ENCODE assay signal across 10 cellular contexts in the genomic region with DNA sequence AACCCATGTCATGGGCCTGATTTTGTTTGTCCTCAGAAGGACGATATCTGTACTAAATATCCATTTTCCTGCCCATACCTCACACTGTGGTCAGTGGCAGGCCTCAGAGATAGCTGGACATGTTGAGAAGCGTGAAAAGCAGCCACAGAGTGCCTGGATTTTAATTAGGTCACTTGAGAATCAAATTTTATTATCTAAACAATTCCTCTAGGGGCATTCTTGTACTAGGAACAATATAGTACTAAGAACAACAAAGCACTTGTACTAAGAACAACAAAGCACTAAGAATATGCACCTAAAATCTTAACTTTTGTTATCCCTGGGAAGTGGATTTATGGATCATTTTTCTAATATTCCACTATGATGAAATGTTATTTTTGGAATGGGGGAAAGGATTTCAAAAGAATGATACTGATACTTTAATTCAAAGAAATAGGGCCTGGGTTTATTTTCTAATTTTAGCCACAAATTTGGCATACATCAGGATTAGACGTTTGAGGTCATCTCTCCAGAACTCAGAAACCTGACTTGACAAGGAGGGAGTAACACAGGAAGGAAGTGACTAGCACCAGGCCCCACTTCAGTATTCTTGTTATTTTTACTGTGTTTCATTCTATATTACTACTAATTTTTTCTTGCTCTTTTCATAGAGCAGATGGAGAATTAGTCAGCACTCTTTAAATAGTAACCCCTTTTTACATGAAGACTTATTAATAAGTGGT.
DNase-seq lines count a peak whose midpoint lies in the region; ATAC-seq, FAIRE-seq and TF ChIP-seq lines count a peak whose summit lies in the region.
"Had no signal": no experiment of that assay in that cellular context is flagged by ENCODE, and none has a peak within 500 bp of the region (broad histone marks: within the 10 kb centered on the region; RNA-seq: fewer than 3 reads in every experiment).

No MANE protein-coding gene starts in this region.

- no peak for TF ChIP-seq RAD21 in HepG2 (CRISPR knock-in tag; IDR thresholded peaks at IDR 0.05)

- WGBS in HepG2 (ENCODE audit: low lambda C conversion rate): 97% methylated on average over 3 of the region's 3 CpGs

- H3K9ac ChIP-seq in adipocyte (ENCODE audit: low read length) (no peak overlapping the region), HepG2 (ENCODE audit: insufficient read depth, low read depth, low read length) (no peak overlapping the region)

- peaks cover 5% of the 10 kb centered on the region for H3K36me3 Mint-ChIP-seq in stimulated activated effector memory CD8-positive, alpha-beta T cell treated with anti-CD3 and anti-CD28 coated beads, Interleukin-12 subunit alpha, Interleukin-12 subunit beta, amount 100 ng/mL, for 72 hours

- H3K36me3 ChIP-seq in adipocyte (ENCODE audit: control insufficient read depth, insufficient read depth, low read length, severe bottlenecking) (no peaks in the 10 kb centered on the region), HepG2 (replicated peaks in 1 of 2; ENCODE audit: control insufficient read depth in 1 of 2, insufficient read depth in 2 of 2, low read length in 2 of 2) (no peaks in the 10 kb centered on the region)
- H3K36me3 ChIP-seq: neutrophil had no signal

- intact Hi-C loops in HepG2 (cut with micrococcal nuclease; ENCODE audit: unreplicated experiment): no loop called here

- BruUV-seq in HepG2 (replicated peaks; lab: Mats Ljungman, UMichigan): no TSS peak

- peak overlapping the region; percentile 24 for H3K27ac Mint-ChIP-seq in stimulated activated effector memory CD8-positive, alpha-beta T cell treated with anti-CD3 and anti-CD28 coated beads, Interleukin-12 subunit alpha, Interleukin-12 subunit beta, amount 100 ng/mL, for 72 hours

- no peak overlapping the region for H2AFZ ChIP-seq in HepG2 (ENCODE audit: low read length)

- no peaks in the 10 kb centered on the region for H3K79me2 ChIP-seq in HepG2 (ENCODE audit: insufficient read depth, low read length)

- H3K4me1 Mint-ChIP-seq in stimulated activated effector memory CD8-positive, alpha-beta T cell treated with anti-CD3 and anti-CD28 coated beads, Interleukin-12 subunit alpha, Interleukin-12 subunit beta, amount 100 ng/mL, for 72 hours: peaks cover 18% of the 10 kb centered on the region

- no peaks in the 10 kb centered on the region for H3K27me3 ChIP-seq in adipocyte (replicated peaks; ENCODE audit: control insufficient read depth, insufficient read depth, low read length)
- no peaks in the 10 kb centered on the region for H3K27me3 ChIP-seq in HepG2 (ENCODE audit: control insufficient read depth in 1 of 2, insufficient read depth in 2 of 2, low read length in 2 of 2)
- H3K27me3 ChIP-seq: neutrophil had no signal

- in situ Hi-C loops in HepG2 (cut with HindIII; ENCODE audit: extremely low pct_ligation_motif_present, low pct_unique_long_range_greater_than_20kb): no loop called here

- CTCF ChIA-PET in HepG2 (lab: Yijun Ruan, JAX; ENCODE audit: low intra/inter-chr PET ratio, low total read pairs): no interaction called here

- H3K9me3 ChIP-seq in adipocyte (ENCODE audit: control insufficient read depth, low read length) (no peaks in the 10 kb centered on the region), HepG2 (ENCODE audit: low read length) (no peaks in the 10 kb centered on the region)
- H3K9me3 ChIP-seq: neutrophil had no signal

- POLR2A ChIA-PET in HepG2 (lab: Yijun Ruan, JAX): no interaction called here

- H3K4me1 ChIP-seq in adipocyte (ENCODE audit: control insufficient read depth, insufficient read depth, low read length): peaks cover 36% of the 10 kb centered on the region
- H3K4me1 ChIP-seq in HepG2 (ENCODE audit: insufficient read depth, low read length): no peaks in the 10 kb centered on the region

- H3K9me3 Mint-ChIP-seq in stimulated activated effector memory CD8-positive, alpha-beta T cell treated with anti-CD3 and anti-CD28 coated beads, Interleukin-12 subunit alpha, Interleukin-12 subunit beta, amount 100 ng/mL, for 72 hours: no peaks in the 10 kb centered on the region

- TF ChIP-seq POLR2A in HepG2 (IDR thresholded peaks at IDR 0.05; ENCODE audit: insufficient read depth in 1 of 2, low read depth in 2 of 2, low read length in 2 of 2): no peak

- H3K4me2 ChIP-seq in HepG2 (ENCODE audit: low read depth, low read length): no peak overlapping the region

- no peak for TF ChIP-seq CTCF in HepG2 (CRISPR knock-in tag; IDR thresholded peaks at IDR 0.05)

- H4K20me1 ChIP-seq in HepG2 (ENCODE audit: insufficient read depth, low read length): no peaks in the 10 kb centered on the region

- H3K4me3 ChIP-seq in adipocyte (ENCODE audit: low read length) (no peak overlapping the region), HepG2 (replicated peaks in 1 of 3; ENCODE audit: insufficient read depth in 1 of 3, low read depth in 2 of 3, low read length in 3 of 3) (no peak overlapping the region)

- TF ChIP-seq EP300 in HepG2 (IDR thresholded peaks at IDR 0.05; ENCODE audit: low read depth in 2 of 2, low read length in 2 of 2): no peak
- no peak for TF ChIP-seq EP300 in HepG2 (CRISPR knock-in tag; IDR thresholded peaks at IDR 0.05; ENCODE audit: borderline replicate concordance)

- no peak overlapping the region for H3K4me3 Mint-ChIP-seq in stimulated activated effector memory CD8-positive, alpha-beta T cell treated with anti-CD3 and anti-CD28 coated beads, Interleukin-12 subunit alpha, Interleukin-12 subunit beta, amount 100 ng/mL, for 72 hours

- ATAC-seq in stimulated activated effector memory CD8-positive, alpha-beta T cell treated with anti-CD3 and anti-CD28 coated beads, Interleukin-12 subunit alpha, Interleukin-12 subunit beta, amount 100 ng/mL, for 72 hours: no peak
- no peak for ATAC-seq in HepG2

- DNase-seq in HCEC 1CT (peak; percentile 61), adipocyte (ENCODE audit: low read depth) (peak; percentile 54), glomerular visceral epithelial cell (ENCODE audit: extremely low spot score) (peak; percentile 2), HepG2 (ENCODE audit: low spot score) (no peak)
- no peak for DNase-seq in stimulated activated effector memory CD8-positive, alpha-beta T cell treated with anti-CD3 and anti-CD28 coated beads, Interleukin-12 subunit alpha, Interleukin-12 subunit beta, amount 100 ng/mL, for 72 hours (ENCODE audit: low spot score in 2 of 2)
- DNase-seq in activated T-cell treated with anti-CD3 and anti-CD28 coated beads, Interleukin-2, amount 50 U/mL, for 1 hour: no peak
- DNase-seq in activated CD4-positive, alpha-beta T cell treated with anti-CD3 and anti-CD28 coated beads, Interleukin-2, amount 50 U/mL, for 4 hours: no peak

- FAIRE-seq in HepG2 (lab: Jason Lieb, UNC): no peak
- FAIRE-seq: colon, G401.6 had no signal

- no peak overlapping the region for H3K27ac ChIP-seq in HepG2 (ENCODE audit: extremely low read length, insufficient read depth, low read length)
- H3K27ac ChIP-seq: neutrophil had no signal

TF ChIP-seq in HepG2, 621 proteins besides CTCF, POLR2A, EP300 and RAD21:
- TF ChIP-seq HOXD1 (CRISPR knock-in tag; IDR thresholded peaks at IDR 0.05) (no peak), CBX1 (IDR thresholded peaks at IDR 0.05; ENCODE audit: low read depth) (no peak), KDM5B (CRISPR knock-in tag; IDR thresholded peaks at IDR 0.05; ENCODE audit: borderline replicate concordance) (no peak), SP4 (CRISPR knock-in tag; IDR thresholded peaks at IDR 0.05) (no peak)
TF ChIP-seq in HepG2: peak in this region for 0.

Comparison
In these comparisons a context has a peak if more than half of its experiments do, and no peak if none do; other contexts are left out.
1. DNase-seq: peak in HCEC 1CT (single experiment), adipocyte (single experiment) and glomerular visceral epithelial cell (single experiment); none in stimulated activated effector memory CD8-positive, alpha-beta T cell treated with anti-CD3 and anti-CD28 coated beads, Interleukin-12 subunit alpha, Interleukin-12 subunit beta, amount 100 ng/mL, for 72 hours (0 of 2), HepG2 (single experiment), activated T-cell treated with anti-CD3 and anti-CD28 coated beads, Interleukin-2, amount 50 U/mL, for 1 hour (single experiment) and activated CD4-positive, alpha-beta T cell treated with anti-CD3 and anti-CD28 coated beads, Interleukin-2, amount 50 U/mL, for 4 hours (0 of 2).